13 cellular contexts compared by ENCODE assay signal in genomic region chr9:76443887-76444286, GRCh38.
"Had no signal": no experiment of that assay in that cellular context is flagged by ENCODE, and none has a peak within 500 bp of the region (broad histone marks: within the 10 kb centered on the region; RNA-seq: fewer than 3 reads in every experiment).

No MANE protein-coding gene starts in this region.

- H3K9me3 ChIP-seq: colonic mucosa, esophagus squamous epithelium, left ventricle myocardium inferior, uterus had no signal

- ATAC-seq: naive thymus-derived CD8-positive, alpha-beta T cell; right cardiac atrium had no signal

- H3K4me3 ChIP-seq: colonic mucosa, esophagus squamous epithelium, left ventricle myocardium inferior, uterus had no signal

- H3K9me3 Mint-ChIP-seq: activated CD4-positive, alpha-beta T cell treated with anti-CD3 and anti-CD28 coated beads, Interleukin-2, amount 10 ng/mL, durations not matched to agents 7 days and 5 days; activated naive CD4-positive, alpha-beta T cell treated with anti-CD3 and anti-CD28 coated beads, Interleukin-2, amount 10 ng/mL, durations not matched to agents 7 days and 5 days; naive thymus-derived CD8-positive, alpha-beta T cell had no signal

- H3K36me3 ChIP-seq: colonic mucosa, esophagus squamous epithelium, left ventricle myocardium inferior, uterus had no signal

- H3K27ac ChIP-seq: colonic mucosa, left ventricle myocardium inferior, uterus had no signal

- DNase-seq: activated CD4-positive, alpha-beta T cell treated with anti-CD3 and anti-CD28 coated beads, Interleukin-2, amount 10 ng/mL, durations not matched to agents 7 days and 5 days; activated naive CD4-positive, alpha-beta T cell treated with anti-CD3 and anti-CD28 coated beads, Interleukin-2, amount 10 ng/mL, durations not matched to agents 7 days and 5 days; central memory CD4-positive, alpha-beta T cell; colonic mucosa; esophagus squamous epithelium; hypothalamus; kidney; left ventricle myocardium inferior; naive thymus-derived CD8-positive, alpha-beta T cell; nucleus accumbens; right cardiac atrium; T-helper 2 cell; uterus had no signal

- H3K36me3 Mint-ChIP-seq: activated naive CD4-positive, alpha-beta T cell treated with anti-CD3 and anti-CD28 coated beads, Interleukin-2, amount 10 ng/mL, durations not matched to agents 7 days and 5 days; naive thymus-derived CD8-positive, alpha-beta T cell had no signal

- H3K27me3 ChIP-seq: colonic mucosa, esophagus squamous epithelium, uterus had no signal

- H3K4me1 ChIP-seq: colonic mucosa, uterus had no signal

- H3K27me3 Mint-ChIP-seq: activated CD4-positive, alpha-beta T cell treated with anti-CD3 and anti-CD28 coated beads, Interleukin-2, amount 10 ng/mL, durations not matched to agents 7 days and 5 days had no signal

- H3K27ac Mint-ChIP-seq: activated CD4-positive, alpha-beta T cell treated with anti-CD3 and anti-CD28 coated beads, Interleukin-2, amount 10 ng/mL, durations not matched to agents 7 days and 5 days; activated naive CD4-positive, alpha-beta T cell treated with anti-CD3 and anti-CD28 coated beads, Interleukin-2, amount 10 ng/mL, durations not matched to agents 7 days and 5 days; naive thymus-derived CD8-positive, alpha-beta T cell had no signal

- H3K4me3 Mint-ChIP-seq: activated CD4-positive, alpha-beta T cell treated with anti-CD3 and anti-CD28 coated beads, Interleukin-2, amount 10 ng/mL, durations not matched to agents 7 days and 5 days; activated naive CD4-positive, alpha-beta T cell treated with anti-CD3 and anti-CD28 coated beads, Interleukin-2, amount 10 ng/mL, durations not matched to agents 7 days and 5 days; naive thymus-derived CD8-positive, alpha-beta T cell had no signal
